8 cellular contexts compared by ENCODE assay signal in the genomic region with DNA sequence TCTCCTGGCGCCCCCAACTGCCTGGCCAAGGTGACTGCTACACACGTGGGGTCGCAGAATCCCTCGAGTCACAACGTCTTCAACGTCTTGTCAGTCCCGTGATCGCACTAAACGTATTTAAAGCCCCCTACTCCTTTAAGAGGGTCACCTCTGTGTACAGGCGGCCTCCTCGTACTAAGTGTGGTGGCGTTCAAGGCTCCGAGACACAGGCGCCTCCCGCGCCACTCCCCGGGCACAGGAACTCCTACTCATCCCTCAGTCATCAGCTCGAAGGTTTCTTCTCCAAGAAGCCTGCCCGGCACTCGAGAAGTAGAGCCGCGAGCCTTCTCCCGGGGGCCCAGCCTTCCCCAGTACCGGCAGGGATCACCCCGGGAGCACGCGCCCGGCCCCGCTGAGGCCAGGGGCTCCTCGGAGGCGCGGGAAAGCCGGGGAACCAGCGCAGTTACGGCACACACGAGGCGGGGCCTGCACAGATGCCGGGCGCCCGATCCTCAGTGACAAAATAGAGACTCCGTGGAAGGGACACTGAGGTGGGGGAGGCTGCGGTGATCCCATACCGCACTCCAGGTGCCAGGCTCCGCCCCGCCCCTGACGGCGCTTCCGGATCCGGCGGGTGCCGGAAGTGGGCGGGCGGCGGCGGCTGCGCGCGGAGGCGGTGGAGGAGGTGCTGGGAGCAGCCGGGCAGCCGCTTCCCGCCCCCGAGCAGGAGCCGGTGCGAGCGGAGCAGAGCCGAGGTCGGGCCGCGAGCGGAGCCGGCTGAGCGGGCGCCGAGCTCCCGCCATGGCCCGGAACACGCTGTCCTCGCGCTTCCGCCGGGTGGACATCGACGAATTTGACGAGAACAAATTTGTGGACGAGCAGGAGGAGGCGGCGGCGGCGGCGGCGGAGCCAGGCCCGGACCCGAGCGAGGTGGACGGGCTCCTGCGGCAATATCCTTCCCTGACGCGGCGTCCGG. TPM values are rescaled to one million over a fixed set of nuclear protein-coding genes. Genes with fewer than 3 reads are reported as not detected.
DNase-seq lines count a peak whose midpoint lies in the region; ATAC-seq and TF ChIP-seq lines count a peak whose summit lies in the region.

No MANE protein-coding gene starts in this region.

- H3K9me3 ChIP-seq in AG04450 (ENCODE audit: control insufficient read depth, insufficient read depth, low read length), result no peaks in the 10 kb centered on the region; the same call in 1 of the 2 replicates

- H3K4me3 ChIP-seq in AG04450 (ENCODE audit: low read depth, low read length), result peak overlapping the region; percentile 90

- H3K27ac ChIP-seq in AG04450 (ENCODE audit: low read depth, low read length), result peak overlapping the region; percentile 90

- peak; percentile 24; the same call in 1 of the 2 replicates for TF ChIP-seq CTCF in AG04450 (IDR thresholded peaks at IDR 0.05; ENCODE audit: low read depth, low read length)

- peak; percentile 16 for DNase-seq in AG04450 (ENCODE audit: low read depth, low spot score)
- peak; percentile 90 for DNase-seq in NCI-H2196 (lab: John Stamatoyannopoulos, UW; ENCODE audit: unreplicated experiment)
- peak; percentile 80 to 84 (median 80) for DNase-seq in activated CD4-positive, CD25-positive, alpha-beta regulatory T cell (lab: John Stamatoyannopoulos, UW)
- DNase-seq in central memory CD4-positive, alpha-beta T cell, result peak; percentile 94
- peak; percentile 92 for DNase-seq in islet precursor cell
- peak; percentile 93 for DNase-seq in stimulated activated CD4-positive, alpha-beta T cell treated with anti-CD3 and anti-CD28 coated beads, Interleukin-12 subunit alpha, Interleukin-12 subunit beta, amount 100 ng/mL, for 4 hours

- POLR2A ChIA-PET in AG04450 (lab: Yijun Ruan, JAX), result interaction anchor here (0.6 kb wide), 1 partner anchor 274 kb away, joined by 3 read pairs; a partner anchor contains a TSS

- ATAC-seq in HG03064 (IDR thresholded peaks at IDR 0.05; ENCODE audit: low read depth, unreplicated experiment), result peak; percentile 48

- H3K27me3 ChIP-seq in AG04450 (ENCODE audit: control insufficient read depth, insufficient read depth, low read length), result no peaks in the 10 kb centered on the region

- CTCF ChIA-PET in AG04450 (lab: Charles Lee), result no interaction called here

- TF ChIP-seq POLR2A in GM18526 (IDR thresholded peaks at IDR 0.05; ENCODE audit: extremely low read depth, insufficient read length), result peak; percentile 94

RNA-seq across cellular contexts. Expression of a gene that starts 6.9 kb away (rescaled TPM):
- 45.8 and 62.0 TPM in 2 replicates for polyA plus RNA-seq in AG04450 (2011; rRNA removed)
- polyA minus RNA-seq in AG04450 (2011; rRNA and poly(A)+ RNA removed), result 17.5 and 18.3 TPM in 2 replicates

RNA-seq across cellular contexts. Expression of a gene that starts 7.0 kb away (rescaled TPM):
- 1,392 and 2,283 TPM in 2 replicates for polyA plus RNA-seq in AG04450 (2011; rRNA removed)
- 210 and 338 TPM in 2 replicates for polyA minus RNA-seq in AG04450 (2011; rRNA and poly(A)+ RNA removed)

RNA-seq across cellular contexts. Expression of a gene that starts 15.5 kb away (rescaled TPM):
- polyA plus RNA-seq in AG04450 (2011; rRNA removed), result not detected in 2 replicates
- polyA minus RNA-seq in AG04450 (2011; rRNA and poly(A)+ RNA removed), result not detected in 2 replicates

Comparison
In these comparisons a context has a peak if more than half of its experiments do, and no peak if none do; other contexts are left out.
1. Peak in every context shown above with its lines: DNase-seq, ATAC-seq, H3K4me3 ChIP-seq and H3K27ac ChIP-seq.
2. DNase-seq: peak in every context shown above with its lines; median percentile 94 in central memory CD4-positive, alpha-beta T cell; 93 in stimulated activated CD4-positive, alpha-beta T cell treated with anti-CD3 and anti-CD28 coated beads, Interleukin-12 subunit alpha, Interleukin-12 subunit beta, amount 100 ng/mL, for 4 hours; 92 in islet precursor cell; 90 in NCI-H2196; 80 in activated CD4-positive, CD25-positive, alpha-beta regulatory T cell; 16 in AG04450.